In genomic region chr7:156167417-156167807, GRCh38 we compare ENCODE assay signal across 22 cellular contexts.
"Had no signal": no experiment of that assay in that cellular context is flagged by ENCODE, and none has a peak within 500 bp of the region (broad histone marks: within the 10 kb centered on the region; RNA-seq: fewer than 3 reads in every experiment).

No MANE protein-coding gene starts in this region.

- H3K4me3 ChIP-seq: MG63, SJSA1, SK-N-MC had no signal

- DNase-seq: IMR-90, Karpas-422, KG1, MG63, NCI-H1092 treated with DMSO at 0.1 percent for 48 hours, NCI-H146, NCI-H1694 treated with DMSO at 0.1 percent for 48 hours, NCI-H1930, NCI-H2081, NCI-H2171, NCI-H226, NCI-H446, NCI-H510A, NCI-H524 treated with DMSO at 0.1 percent for 48 hours, NCI-H69, NCI-H774, Right ventricle myocardium superior, RPMI8226, SIG-M5 had no signal

- H3K9me3 ChIP-seq: MG63, SJSA1 had no signal

- H3K27ac ChIP-seq: SJSA1, SK-N-MC had no signal

- H3K36me3 ChIP-seq: MG63, SJSA1 had no signal

- H3K4me1 ChIP-seq: SJSA1 had no signal

- H3K27me3 ChIP-seq: MG63 had no signal

- ATAC-seq: HepG2 had no signal
